In genomic region chr6:12384417-12384912, GRCh38 we compare ENCODE assay signal across 1 cellular context.
A peak's percentile ranks its signal among the peaks of the same experiment; 100 is the strongest.
TF ChIP-seq lines count a peak whose summit lies in the region.

No MANE protein-coding gene starts in this region.

TF ChIP-seq in HepG2, 621 proteins besides CTCF, POLR2A, EP300 and RAD21 (continued from another document):
- peak; percentile 27; the same call in 1 of the 2 replicates for TF ChIP-seq ARID5B (CRISPR knock-in tag; IDR thresholded peaks at IDR 0.05)
- 0 out of 2 replicates have a peak, but pooled peaks have one; percentile 6 for TF ChIP-seq CEBPG (CRISPR knock-in tag; IDR thresholded peaks at IDR 0.05)
- TF ChIP-seq ZNF362 (CRISPR knock-in tag; IDR thresholded peaks at IDR 0.05; ENCODE audit: borderline replicate concordance): peak; percentile 70; the same call in 1 of the 2 replicates
